ENCODE assay signal across 16 cellular contexts in the genomic region with DNA sequence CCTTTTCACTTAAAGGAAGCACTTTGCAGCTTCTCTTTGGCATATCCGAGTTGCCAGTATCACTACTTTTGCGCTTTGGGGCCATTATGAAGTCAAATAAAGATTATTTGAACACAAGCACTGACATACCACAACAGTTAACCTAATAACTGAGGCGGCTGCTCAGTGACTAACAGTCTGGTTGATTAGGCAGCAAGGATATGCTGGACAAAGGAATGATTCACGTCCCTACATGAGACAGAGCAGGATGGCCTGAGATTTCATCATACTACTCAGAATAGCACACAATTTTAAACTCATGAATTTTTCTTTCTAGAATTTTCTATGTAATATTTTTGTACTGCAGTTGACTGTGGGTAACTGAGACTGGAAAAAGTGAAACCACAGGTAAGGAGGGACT. TPM values are rescaled to one million over a fixed set of nuclear protein-coding genes. Genes with fewer than 3 reads are reported as not detected.
A peak's percentile ranks its signal among the peaks of the same experiment; 100 is the strongest.
DNase-seq lines count a peak whose midpoint lies in the region; ATAC-seq and TF ChIP-seq lines count a peak whose summit lies in the region.
"Had no signal": no experiment of that assay in that cellular context is flagged by ENCODE, and none has a peak within 500 bp of the region (broad histone marks: within the 10 kb centered on the region; RNA-seq: fewer than 3 reads in every experiment).

No MANE protein-coding gene starts in this region.

- H3K4me1 Mint-ChIP-seq in natural killer cell, result no peaks in the 10 kb centered on the region
- H3K4me1 Mint-ChIP-seq: naive thymus-derived CD8-positive, alpha-beta T cell; T-helper 17 cell had no signal

- H3K4me3 Mint-ChIP-seq in natural killer cell, result no peak overlapping the region
- H3K4me3 Mint-ChIP-seq: naive thymus-derived CD8-positive, alpha-beta T cell; T-helper 17 cell had no signal

- no peak overlapping the region for H3K27ac ChIP-seq in AG04450 (ENCODE audit: low read depth, low read length)
- H3K27ac ChIP-seq: cardiac muscle cell had no signal

- DNase-seq in AG04450 (ENCODE audit: low read depth, low spot score) (peak; percentile 76), HS-27A (ENCODE audit: low read depth) (peak; percentile 71), astrocyte of the spinal cord (ENCODE audit: low read depth, low spot score) (peak; percentile 96), islet precursor cell (peak; percentile 75), natural killer cell (no peak), midbrain (lab: John Stamatoyannopoulos, UW) (no peak), T-helper 1 cell (no peak), anterior cingulate cortex (lab: John Stamatoyannopoulos, UW) (no peak)
- DNase-seq: activated CD8-positive, alpha-beta memory T cell treated with anti-CD3 and anti-CD28 coated beads, Interleukin-2, amount 50 U/mL, for 48 hours; KG1; naive thymus-derived CD8-positive, alpha-beta T cell; NCI-H69; stimulated activated CD4-positive, alpha-beta T cell treated with anti-CD3 and anti-CD28 coated beads, Interleukin-2, amount 100 ng/mL, for 24 hours; substantia nigra; T-helper 17 cell had no signal

- no peaks in the 10 kb centered on the region for H3K36me3 Mint-ChIP-seq in natural killer cell
- H3K36me3 Mint-ChIP-seq: naive thymus-derived CD8-positive, alpha-beta T cell had no signal

- intact Hi-C loops in natural killer cell (cut with micrococcal nuclease), result no loop called here

- TF ChIP-seq CTCF in AG04450 (IDR thresholded peaks at IDR 0.05; ENCODE audit: low read depth, low read length) (no peak), astrocyte of the spinal cord (IDR thresholded peaks at IDR 0.05; ENCODE audit: low read depth, low read length) (no peak), natural killer cell (IDR thresholded peaks at IDR 0.05) (no peak)

- no peak overlapping the region for H3K27ac Mint-ChIP-seq in natural killer cell
- H3K27ac Mint-ChIP-seq: naive thymus-derived CD8-positive, alpha-beta T cell; T-helper 17 cell had no signal

- POLR2A ChIA-PET in AG04450 (lab: Yijun Ruan, JAX), result no interaction called here

- H3K9me3 ChIP-seq in AG04450 (ENCODE audit: control insufficient read depth, insufficient read depth, low read length), result no peaks in the 10 kb centered on the region

- peaks cover 0 to 3% of the 10 kb centered on the region in 2 donors for H3K27me3 Mint-ChIP-seq in natural killer cell (ENCODE audit: low read depth in 2 of 2)

- no peaks in the 10 kb centered on the region for H3K9me3 Mint-ChIP-seq in natural killer cell

- in situ Hi-C loops in astrocyte of the spinal cord (cut with HindIII; ENCODE audit: low sequenced_read_pairs), result no loop called here

- ATAC-seq in natural killer cell, result no peak
- ATAC-seq: naive thymus-derived CD8-positive, alpha-beta T cell; T-helper 17 cell had no signal

- no peaks in the 10 kb centered on the region for H3K27me3 ChIP-seq in AG04450 (ENCODE audit: control insufficient read depth, insufficient read depth, low read length)

- CTCF ChIA-PET in AG04450 (lab: Charles Lee), result interaction anchor here (1.5 kb wide), 1 partner anchor 111 kb away, joined by 4 read pairs; no protein-coding TSS in a partner anchor

- H3K4me3 ChIP-seq in AG04450 (ENCODE audit: low read depth, low read length) (no peak overlapping the region), astrocyte of the spinal cord (ENCODE audit: low read depth, low read length) (no peak overlapping the region)
- H3K4me3 ChIP-seq: cardiac muscle cell had no signal

RNA-seq across cellular contexts. Expression of a gene that starts 56.9 kb away (rescaled TPM):
- polyA plus RNA-seq in AG04450 (2011; rRNA removed), result 4.0 and 5.2 TPM in 2 replicates
- polyA minus RNA-seq in AG04450 (2011; rRNA and poly(A)+ RNA removed), result 4.4 and 4.7 TPM in 2 replicates
- total RNA-seq in natural killer cell, result 1 to 10 TPM in 1 of 3 donors, under 1 TPM in 2; 0.30 to 1.1 (median 0.59) TPM
- total RNA-seq: naive thymus-derived CD8-positive, alpha-beta T cell had no signal
- polyA plus RNA-seq: naive thymus-derived CD8-positive, alpha-beta T cell had no signal

Comparison
In these comparisons a context has a peak if more than half of its experiments do, and no peak if none do; other contexts are left out.
1. DNase-seq: peak in AG04450 (single experiment), HS-27A (single experiment), astrocyte of the spinal cord (single experiment) and islet precursor cell (single experiment); none in natural killer cell (single experiment), midbrain (single experiment), T-helper 1 cell (0 of 5) and anterior cingulate cortex (0 of 58).